Comparison of ENCODE assay signal across 15 cellular contexts in the genomic region with DNA sequence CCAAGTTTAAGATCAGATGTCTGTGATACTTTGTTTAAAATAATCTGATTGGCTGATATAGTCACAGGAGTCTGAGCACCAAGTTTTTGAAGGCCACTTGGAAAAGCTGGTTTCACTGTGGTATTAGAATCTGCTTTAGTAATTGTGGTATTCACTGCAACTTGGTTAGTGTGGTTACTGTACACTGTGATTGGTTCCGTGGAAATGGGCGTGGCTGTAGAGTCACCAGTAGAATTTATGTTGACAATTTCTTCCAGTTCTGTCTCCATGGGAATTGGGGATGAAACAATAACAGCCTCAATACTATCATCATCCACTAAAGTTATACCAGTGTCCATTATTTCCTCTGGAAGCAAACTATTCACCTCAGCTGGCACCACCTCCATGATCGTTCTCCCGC. TPM values are rescaled to one million over a fixed set of nuclear protein-coding genes. Genes with fewer than 3 reads are reported as not detected.
DNase-seq lines count a peak whose midpoint lies in the region; ATAC-seq, FAIRE-seq and TF ChIP-seq lines count a peak whose summit lies in the region.
"Had no signal": no experiment of that assay in that cellular context is flagged by ENCODE, and none has a peak within 500 bp of the region (broad histone marks: within the 10 kb centered on the region; RNA-seq: fewer than 3 reads in every experiment).

No MANE protein-coding gene starts in this region.

- H3K79me2 ChIP-seq in GM12878 (ENCODE audit: control insufficient read depth, insufficient read depth, low read length): peaks cover 19% of the 10 kb centered on the region

- POLR2A ChIA-PET in GM12878 (lab: Charles Lee): no interaction called here

- CTCF ChIA-PET in GM12878 (lab: Yijun Ruan, JAX): interaction anchor here (0.6 kb wide), 1 partner anchor 145 kb away, joined by 3 read pairs; no protein-coding TSS in a partner anchor

- peak; percentile 36 for ATAC-seq in GM12878
- ATAC-seq in activated T-helper 17 cell treated with anti-CD3 and anti-CD28 coated beads, Interleukin-2, amount 50 U/mL, for 72 hours (replicated peaks): no peak
- no peak for ATAC-seq in lower lobe of right lung

- no peak for TF ChIP-seq CTCF in GM12878 (IDR thresholded peaks at IDR 0.05 in 2 of 3, conservative IDR thresholded peaks at IDR 0.05 in 1 of 3; ENCODE audit: control insufficient read depth in 2 of 3, extremely low read depth in 1 of 3, insufficient read depth in 1 of 3, low read depth in 3 of 3, low read length in 3 of 3)
- TF ChIP-seq CTCF in lower lobe of right lung (IDR thresholded peaks at IDR 0.05): no peak

- no peak overlapping the region for H3K4me3 Mint-ChIP-seq in activated T-helper 17 cell treated with anti-CD3 and anti-CD28 coated beads, Interleukin-2, amount 50 U/mL, for 72 hours

- in situ Hi-C loops in GM12878 (cut with MboI): no loop called here

- no TSS peak for BruUV-seq in GM12878 (replicated peaks; lab: Mats Ljungman, UMichigan)

- 99% methylated on average over 4 of the region's 4 CpGs for WGBS in GM12878 (ENCODE audit: insufficient coverage, insufficient replicate concordance, low lambda C conversion rate, missing lambda C conversion rate)

- H3K9me3 Mint-ChIP-seq in activated T-helper 17 cell treated with anti-CD3 and anti-CD28 coated beads, Interleukin-2, amount 50 U/mL, for 72 hours: no peaks in the 10 kb centered on the region

- no peak overlapping the region for H3K4me3 ChIP-seq in GM12878
- H3K4me3 ChIP-seq in lower lobe of right lung: no peak overlapping the region

- H3K9me3 ChIP-seq in GM12878 (replicated peaks; ENCODE audit: control insufficient read depth, insufficient read depth, low read length) (no peaks in the 10 kb centered on the region), lower lobe of right lung (no peaks in the 10 kb centered on the region)

- no peak overlapping the region for H3K9ac ChIP-seq in GM12878 (ENCODE audit: control insufficient read depth, insufficient read depth, low read length)

- H4K20me1 ChIP-seq in GM12878 (ENCODE audit: control insufficient read depth, insufficient read depth): no peaks in the 10 kb centered on the region

- H3K4me1 ChIP-seq in GM12878 (ENCODE audit: control insufficient read depth, insufficient read depth, low read length) (peaks cover 5% of the 10 kb centered on the region; the same call in 1 of the 2 replicates), lower lobe of right lung (peaks cover 5% of the 10 kb centered on the region)

- intact Hi-C loops in GM12878 (cut with micrococcal nuclease; ENCODE audit: unreplicated experiment): no loop called here
- intact Hi-C loops in lower lobe of right lung (cut with DNase I): no loop called here

- H3K4me1 Mint-ChIP-seq in activated T-helper 17 cell treated with anti-CD3 and anti-CD28 coated beads, Interleukin-2, amount 50 U/mL, for 72 hours: peaks cover 14% of the 10 kb centered on the region

- no peaks in the 10 kb centered on the region for H3K27me3 ChIP-seq in GM12878 (replicated peaks in 1 of 2; ENCODE audit: control insufficient read depth in 2 of 2, insufficient read depth in 2 of 2, low read length in 1 of 2)
- H3K27me3 ChIP-seq in lower lobe of right lung (ENCODE audit: low read depth): no peaks in the 10 kb centered on the region

- H2AFZ ChIP-seq in GM12878 (ENCODE audit: control insufficient read depth, low read depth, low read length): no peak overlapping the region

- H3K36me3 ChIP-seq in GM12878 (ENCODE audit: control insufficient read depth in 2 of 2, insufficient read depth in 2 of 2, low read length in 1 of 2): peaks cover 0 to 5% of the 10 kb centered on the region in 2 experiments; a peak in 3 of 4 replicates
- peaks cover 8% of the 10 kb centered on the region for H3K36me3 ChIP-seq in lower lobe of right lung

- peak; percentile 1 for DNase-seq in NCI-H82 (lab: John Stamatoyannopoulos, UW)
- DNase-seq in NCI-H82 treated with DMSO at 0.1 percent for 48 hours (lab: John Stamatoyannopoulos, UW; ENCODE audit: unreplicated experiment): no peak
- DNase-seq in LHCN-M2 (ENCODE audit: low read depth): peak; percentile 81
- no peak for DNase-seq in GM12878 (ENCODE audit: low read depth, low spot score)
- peak; percentile 63 for DNase-seq in myocyte (ENCODE audit: low read depth)
- DNase-seq in germinal center (ENCODE audit: low spot score): no peak
- DNase-seq in lower lobe of right lung: no peak
- DNase-seq: amygdala, NCI-H748 treated with DMSO at 0.1 percent for 48 hours, occipital lobe had no signal

- H3K36me3 Mint-ChIP-seq in activated T-helper 17 cell treated with anti-CD3 and anti-CD28 coated beads, Interleukin-2, amount 50 U/mL, for 72 hours (ENCODE audit: low read depth): peaks cover 30% of the 10 kb centered on the region

- TF ChIP-seq POLR2A in GM12878 (IDR thresholded peaks at IDR 0.05; ENCODE audit: low read depth, low read length): no peak

- no peak overlapping the region for H3K27ac Mint-ChIP-seq in activated T-helper 17 cell treated with anti-CD3 and anti-CD28 coated beads, Interleukin-2, amount 50 U/mL, for 72 hours

- SMC1A ChIA-PET in GM12878 (lab: Charles Lee; ENCODE audit: uncharacterized antibody, unreplicated experiment): no interaction called here

- no peak for TF ChIP-seq EP300 in GM12878 (IDR thresholded peaks at IDR 0.05; ENCODE audit: borderline replicate concordance in 1 of 2, control insufficient read depth in 1 of 2, low read depth in 2 of 2, low read length in 2 of 2)

- TF ChIP-seq RAD21 in GM12878 (IDR thresholded peaks at IDR 0.05; ENCODE audit: insufficient read depth, low read depth, low read length): no peak

- RAD21 ChIA-PET in GM12878 (lab: Charles Lee; ENCODE audit: unreplicated experiment): no interaction called here

- H3K27me3 Mint-ChIP-seq in activated T-helper 17 cell treated with anti-CD3 and anti-CD28 coated beads, Interleukin-2, amount 50 U/mL, for 72 hours: no peaks in the 10 kb centered on the region

- no peak overlapping the region for H3K27ac ChIP-seq in GM12878 (ENCODE audit: control insufficient read depth, insufficient read depth)
- no peak overlapping the region for H3K27ac ChIP-seq in lower lobe of right lung
- H3K27ac ChIP-seq: VCaP had no signal

- no peak for FAIRE-seq in GM12878 (lab: Jason Lieb, UNC)
- FAIRE-seq: A204.1, GM12891, H1 had no signal

- H3K4me2 ChIP-seq in GM12878 (ENCODE audit: control insufficient read depth, insufficient read depth): no peak overlapping the region

RNA-seq across cellular contexts. Expression of gene LIN54, which starts 26.2 kb away (rescaled TPM):
- total RNA-seq in LHCN-M2 (2014; rRNA removed) (26.0 and 29.4 TPM in 2 replicates), GM12878 (2014; rRNA removed) (16.3 and 18.6 TPM in 2 replicates), GM12878 (2014; rRNA removed; fragmentation: Illumina TruSeq; extraction: Trizol) (17.3 and 19.0 TPM in 2 replicates), GM12878 (2021) (13.1 and 14.5 TPM in 2 replicates), myocyte (8.7 and 10.9 TPM in 2 replicates), lower lobe of right lung (14.7 TPM)
- 4.3 TPM for polyA plus RNA-seq in LHCN-M2 (2012)
- 20.8 and 21.2 TPM in 2 replicates for total RNA-seq in GM12878 (2013; cell fraction: nucleolus; rRNA removed)
- polyA plus RNA-seq in GM12878 (2011; ENCODE audit: low read depth): 1.7 TPM
- polyA plus RNA-seq in GM12878 (2011; rRNA removed) (20.4 and 24.2 TPM in 2 replicates), GM12878 (2014; fragmentation: Illumina TruSeq; extraction: Trizol) (13.9 and 16.1 TPM in 2 replicates), GM12878 (2014; fragmentation: Nextera tagmentation; extraction: Ambion mirVana) (1 to 10 TPM; 1.5 to 2.0 TPM), GM12878 (2014; rRNA removed) (7.8 and 8.8 TPM in 2 replicates), GM12878 (2016; fragmentation: Nextera tagmentation; extraction: Ambion mirVana) (10 to 100 TPM in 1 of 2 experiments, 1 to 10 TPM in 1; 9.6 to 10.5 TPM)
- polyA plus RNA-seq in GM12878 (2011; cell fraction: cytosol; rRNA removed): 12.2 and 14.1 TPM in 2 replicates
- polyA plus RNA-seq in GM12878 (2011; cell fraction: nucleus; rRNA removed): 7.6 and 8.2 TPM in 2 replicates
- 3.2 and 5.3 TPM in 2 replicates for polyA plus RNA-seq in GM12878 (2012)
- 49.2 and 64.7 TPM in 2 replicates for polyA minus RNA-seq in GM12878 (2011; rRNA and poly(A)+ RNA removed)
- polyA minus RNA-seq in GM12878 (2011; cell fraction: cytosol; rRNA and poly(A)+ RNA removed): 14.7 and 17.7 TPM in 2 replicates
- 14.6 and 22.1 TPM in 2 replicates for polyA minus RNA-seq in GM12878 (2011; cell fraction: nucleus; rRNA and poly(A)+ RNA removed)
- 4.0 TPM for polyA plus RNA-seq in myocyte (2012)
- 10 to 100 TPM; 19.3 to 20.4 TPM for total RNA-seq in activated T-helper 17 cell treated with anti-CD3 and anti-CD28 coated beads, Interleukin-2, amount 50 U/mL, for 72 hours

RNA-seq across cellular contexts. Expression of gene COPS4, which starts 50.5 kb away (rescaled TPM):
- 59.2 and 65.0 TPM in 2 replicates for total RNA-seq in LHCN-M2 (2014; rRNA removed)
- 46.8 TPM for polyA plus RNA-seq in LHCN-M2 (2012)
- 21.9 and 26.4 TPM in 2 replicates for total RNA-seq in GM12878 (2013; cell fraction: nucleolus; rRNA removed)
- 54.6 and 65.1 TPM in 2 replicates for total RNA-seq in GM12878 (2014; rRNA removed)
- 59.6 and 63.4 TPM in 2 replicates for total RNA-seq in GM12878 (2014; rRNA removed; fragmentation: Illumina TruSeq; extraction: Trizol)
- total RNA-seq in GM12878 (2021): 34.2 and 35.5 TPM in 2 replicates
- polyA plus RNA-seq in GM12878 (2011; ENCODE audit: low read depth): 32.4 TPM
- polyA plus RNA-seq in GM12878 (2011; rRNA removed): 55.2 and 76.7 TPM in 2 replicates
- polyA plus RNA-seq in GM12878 (2011; cell fraction: cytosol; rRNA removed): 38.9 and 59.8 TPM in 2 replicates
- polyA plus RNA-seq in GM12878 (2011; cell fraction: nucleus; rRNA removed): 27.6 and 32.8 TPM in 2 replicates
- 37.5 and 45.6 TPM in 2 replicates for polyA plus RNA-seq in GM12878 (2012)
- 73.8 and 95.4 TPM in 2 replicates for polyA plus RNA-seq in GM12878 (2014; fragmentation: Illumina TruSeq; extraction: Trizol)
- 100 to 1,000 TPM; 112 to 159 TPM for polyA plus RNA-seq in GM12878 (2014; fragmentation: Nextera tagmentation; extraction: Ambion mirVana)
- polyA plus RNA-seq in GM12878 (2014; rRNA removed): 45.2 and 59.6 TPM in 2 replicates
- polyA plus RNA-seq in GM12878 (2016; fragmentation: Nextera tagmentation; extraction: Ambion mirVana): 10 to 100 TPM; 79.9 to 89.3 TPM
- 35.3 and 55.5 TPM in 2 replicates for polyA minus RNA-seq in GM12878 (2011; rRNA and poly(A)+ RNA removed)
- polyA minus RNA-seq in GM12878 (2011; cell fraction: cytosol; rRNA and poly(A)+ RNA removed): 7.6 and 10.0 TPM in 2 replicates
- 10.5 and 20.9 TPM in 2 replicates for polyA minus RNA-seq in GM12878 (2011; cell fraction: nucleus; rRNA and poly(A)+ RNA removed)
- 84.7 and 94.5 TPM in 2 replicates for total RNA-seq in myocyte
- polyA plus RNA-seq in myocyte (2012): 36.7 TPM
- total RNA-seq in activated T-helper 17 cell treated with anti-CD3 and anti-CD28 coated beads, Interleukin-2, amount 50 U/mL, for 72 hours: 10 to 100 TPM; 18.6 to 24.4 TPM
- 27.7 TPM for total RNA-seq in lower lobe of right lung

Comparison
In these comparisons a context has a peak if more than half of its experiments do, and no peak if none do; other contexts are left out.
1. DNase-seq: peak in NCI-H82 (single experiment), LHCN-M2 (single experiment) and myocyte (single experiment); none in NCI-H82 treated with DMSO at 0.1 percent for 48 hours (single experiment), GM12878 (single experiment), germinal center (single experiment) and lower lobe of right lung (single experiment).